In the genomic region with DNA sequence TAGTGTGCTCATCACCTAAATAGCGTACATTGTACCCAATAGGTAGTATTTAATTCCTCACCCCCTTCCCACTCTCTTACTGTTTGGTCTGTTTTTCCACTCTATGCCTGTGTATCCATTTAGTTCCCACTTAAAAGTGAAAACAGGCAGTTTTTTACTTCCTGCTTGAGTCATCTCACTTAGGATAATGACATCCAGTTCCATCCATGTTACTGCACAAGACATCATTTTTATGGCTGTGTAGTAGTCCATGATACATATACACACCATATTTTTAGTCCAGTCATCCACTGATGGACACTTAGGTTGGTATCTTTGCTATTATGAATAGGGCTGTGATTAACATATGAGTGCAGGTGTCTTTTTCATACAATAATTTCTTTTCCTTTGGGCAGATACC, we compare ENCODE assay signal across 11 cellular contexts. TPM values are rescaled to one million over a fixed set of nuclear protein-coding genes. Genes with fewer than 3 reads are reported as not detected.
DNase-seq lines count a peak whose midpoint lies in the region; ATAC-seq, FAIRE-seq and TF ChIP-seq lines count a peak whose summit lies in the region.
"Had no signal": no experiment of that assay in that cellular context is flagged by ENCODE, and none has a peak within 500 bp of the region (broad histone marks: within the 10 kb centered on the region; RNA-seq: fewer than 3 reads in every experiment).

No MANE protein-coding gene starts in this region.

- peaks cover 88% of the 10 kb centered on the region for H3K4me1 Mint-ChIP-seq in activated naive CD4-positive, alpha-beta T cell treated with anti-CD3 and anti-CD28 coated beads, Interleukin-2, amount 50 U/mL, for 24 hours
- peaks cover 57% of the 10 kb centered on the region for H3K4me1 Mint-ChIP-seq in T-helper 17 cell
- peaks cover 33% of the 10 kb centered on the region for H3K4me1 Mint-ChIP-seq in glutamatergic neuron (ENCODE audit: low read depth, unreplicated experiment)

- no peaks in the 10 kb centered on the region for H3K27me3 Mint-ChIP-seq in activated naive CD4-positive, alpha-beta T cell treated with anti-CD3 and anti-CD28 coated beads, Interleukin-2, amount 50 U/mL, for 24 hours
- no peaks in the 10 kb centered on the region for H3K27me3 Mint-ChIP-seq in T-helper 17 cell
- peaks cover 7% of the 10 kb centered on the region for H3K27me3 Mint-ChIP-seq in glutamatergic neuron (ENCODE audit: unreplicated experiment)

- peak overlapping the region; percentile 97 for H3K27ac Mint-ChIP-seq in activated naive CD4-positive, alpha-beta T cell treated with anti-CD3 and anti-CD28 coated beads, Interleukin-2, amount 50 U/mL, for 24 hours
- H3K27ac Mint-ChIP-seq in T-helper 17 cell (peak overlapping the region; percentile 98), glutamatergic neuron (ENCODE audit: unreplicated experiment) (peak overlapping the region; percentile 11)

- H3K27me3 ChIP-seq in H7 (ENCODE audit: control insufficient read depth, insufficient read depth, low read length) = no peaks in the 10 kb centered on the region

- no peak for ATAC-seq in T-helper 17 cell
- no peak for ATAC-seq in GM21576 (IDR thresholded peaks at IDR 0.05; ENCODE audit: unreplicated experiment)
- ATAC-seq: HepG2 had no signal

- H3K36me3 ChIP-seq in H7 (replicated peaks; ENCODE audit: control insufficient read depth, insufficient read depth, low read length) = no peaks in the 10 kb centered on the region

- peaks cover 9% of the 10 kb centered on the region for H3K36me3 Mint-ChIP-seq in activated naive CD4-positive, alpha-beta T cell treated with anti-CD3 and anti-CD28 coated beads, Interleukin-2, amount 50 U/mL, for 24 hours
- H3K36me3 Mint-ChIP-seq in T-helper 17 cell (ENCODE audit: low read depth) = peaks cover 7% of the 10 kb centered on the region
- H3K36me3 Mint-ChIP-seq in glutamatergic neuron (ENCODE audit: unreplicated experiment) = no peaks in the 10 kb centered on the region

- H3K4me3 ChIP-seq in H7 (ENCODE audit: insufficient read depth, low read depth, low read length) = no peak overlapping the region

- no peak for DNase-seq in activated naive CD4-positive, alpha-beta T cell treated with Interleukin-2 at 50 U/mL for 16 hours
- DNase-seq in T-helper 17 cell (no peak), glutamatergic neuron (no peak), urothelium cell line (ENCODE audit: low spot score) (no peak), NCI-H526 (lab: John Stamatoyannopoulos, UW) (no peak), H7 (no peak)
- DNase-seq: effector CD4-positive, alpha-beta T cell; posterior cingulate gyrus had no signal

- H3K9me3 Mint-ChIP-seq in activated naive CD4-positive, alpha-beta T cell treated with anti-CD3 and anti-CD28 coated beads, Interleukin-2, amount 50 U/mL, for 24 hours = no peaks in the 10 kb centered on the region
- peaks cover 7% of the 10 kb centered on the region for H3K9me3 Mint-ChIP-seq in glutamatergic neuron (ENCODE audit: unreplicated experiment)

- TF ChIP-seq CTCF in glutamatergic neuron (IDR thresholded peaks at IDR 0.05; ENCODE audit: partially characterized antibody, unreplicated experiment) = no peak

- H3K9me3 ChIP-seq in T-helper 17 cell (ENCODE audit: control insufficient read depth, low read length, poor library complexity, severe bottlenecking) = no peaks in the 10 kb centered on the region

- FAIRE-seq in urothelium cell line (lab: Jason Lieb, UNC) = peak; percentile 62

- H3K4me3 Mint-ChIP-seq in activated naive CD4-positive, alpha-beta T cell treated with anti-CD3 and anti-CD28 coated beads, Interleukin-2, amount 50 U/mL, for 24 hours = peak overlapping the region; percentile 71
- H3K4me3 Mint-ChIP-seq in T-helper 17 cell = peak overlapping the region; percentile 71
- H3K4me3 Mint-ChIP-seq in glutamatergic neuron (ENCODE audit: unreplicated experiment) = no peak overlapping the region

RNA-seq across cellular contexts. Expression of a gene that starts 10.1 kb away (rescaled TPM):
- total RNA-seq in T-helper 17 cell = 100 to 1,000 TPM; 107 to 124 TPM
- 26.8 TPM for total RNA-seq in glutamatergic neuron (ENCODE audit: unreplicated experiment)
- 12.6 and 15.3 TPM in 2 replicates for total RNA-seq in H7 (2014; rRNA removed; shearing (Covaris generic))

Comparison
In these comparisons a context has a peak if more than half of its experiments do, and no peak if none do; other contexts are left out.
1. H3K27ac Mint-ChIP-seq: peak in every context shown above with its lines; median percentile 98 in T-helper 17 cell; 97 in activated naive CD4-positive, alpha-beta T cell treated with anti-CD3 and anti-CD28 coated beads, Interleukin-2, amount 50 U/mL, for 24 hours; 11 in glutamatergic neuron.